In the genomic region with DNA sequence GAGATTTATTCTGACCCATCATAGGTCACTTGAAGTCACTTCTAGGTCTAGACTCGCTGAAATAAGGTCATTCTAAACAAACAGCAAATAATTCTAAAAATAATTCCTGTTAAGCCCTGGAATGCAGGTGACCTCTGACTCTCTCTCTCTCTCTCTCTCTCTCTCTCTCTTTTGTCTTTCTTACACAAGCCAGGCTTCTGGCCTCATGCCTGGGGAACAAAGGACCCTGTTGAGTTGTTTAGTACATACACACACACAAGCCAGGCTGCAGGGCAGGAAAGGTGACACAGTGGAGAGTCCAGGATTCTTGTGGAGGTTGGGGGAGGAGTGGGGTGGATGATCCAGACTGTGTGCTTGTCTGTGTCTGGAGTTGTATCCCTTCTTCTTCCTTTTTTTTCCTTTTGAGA, we compare ENCODE assay signal across 1 cellular context.
TF ChIP-seq lines count a peak whose summit lies in the region.

No MANE protein-coding gene starts in this region.

TF ChIP-seq in HepG2, 621 proteins besides CTCF, POLR2A, EP300 and RAD21 (continued from another document and continues in another):
- TF ChIP-seq, protein P1, sequence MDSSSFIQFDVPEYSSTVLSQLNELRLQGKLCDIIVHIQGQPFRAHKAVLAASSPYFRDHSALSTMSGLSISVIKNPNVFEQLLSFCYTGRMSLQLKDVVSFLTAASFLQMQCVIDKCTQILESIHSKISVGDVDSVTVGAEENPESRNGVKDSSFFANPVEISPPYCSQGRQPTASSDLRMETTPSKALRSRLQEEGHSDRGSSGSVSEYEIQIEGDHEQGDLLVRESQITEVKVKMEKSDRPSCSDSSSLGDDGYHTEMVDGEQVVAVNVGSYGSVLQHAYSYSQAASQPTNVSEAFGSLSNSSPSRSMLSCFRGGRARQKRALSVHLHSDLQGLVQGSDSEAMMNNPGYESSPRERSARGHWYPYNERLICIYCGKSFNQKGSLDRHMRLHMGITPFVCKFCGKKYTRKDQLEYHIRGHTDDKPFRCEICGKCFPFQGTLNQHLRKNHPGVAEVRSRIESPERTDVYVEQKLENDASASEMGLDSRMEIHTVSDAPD (CRISPR knock-in tag; IDR thresholded peaks at IDR 0.05) = peak; percentile 24; the same call in 1 of the 2 replicates
- peak; percentile 95 for TF ChIP-seq HMG20B (CRISPR knock-in tag; conservative IDR thresholded peaks at IDR 0.05)
- peak; percentile 100 for TF ChIP-seq NCOR1 (IDR thresholded peaks at IDR 0.05; ENCODE audit: borderline replicate concordance, low read length)
- TF ChIP-seq, protein P2, sequence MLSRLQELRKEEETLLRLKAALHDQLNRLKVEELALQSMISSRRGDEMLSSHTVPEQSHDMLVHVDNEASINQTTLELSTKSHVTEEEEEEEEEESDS (CRISPR knock-in tag; IDR thresholded peaks at IDR 0.05; ENCODE audit: borderline replicate concordance) = no peak
- TF ChIP-seq ARNTL (CRISPR knock-in tag; IDR thresholded peaks at IDR 0.05) = peak; percentile 78
- TF ChIP-seq, protein P3, sequence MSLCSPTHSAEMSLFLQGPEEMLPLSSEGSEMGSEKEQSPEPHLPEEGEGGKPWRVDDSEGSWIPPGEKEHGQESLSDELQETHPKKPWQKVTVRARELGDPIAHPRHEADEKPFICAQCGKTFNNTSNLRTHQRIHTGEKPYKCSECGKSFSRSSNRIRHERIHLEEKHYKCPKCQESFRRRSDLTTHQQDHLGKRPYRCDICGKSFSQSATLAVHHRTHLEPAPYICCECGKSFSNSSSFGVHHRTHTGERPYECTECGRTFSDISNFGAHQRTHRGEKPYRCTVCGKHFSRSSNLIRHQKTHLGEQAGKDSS (CRISPR knock-in tag; IDR thresholded peaks at IDR 0.05; ENCODE audit: borderline replicate concordance, low read depth) = peak; percentile 50; the same call in 1 of the 2 replicates
- TF ChIP-seq NBN (conservative IDR thresholded peaks at IDR 0.05) = no peak
- TF ChIP-seq ZNF329 (CRISPR knock-in tag; IDR thresholded peaks at IDR 0.05; ENCODE audit: low read depth) = no peak
- TF ChIP-seq FOXC1 (CRISPR knock-in tag; IDR thresholded peaks at IDR 0.05; ENCODE audit: borderline replicate concordance) = no peak
- TF ChIP-seq, protein P4, sequence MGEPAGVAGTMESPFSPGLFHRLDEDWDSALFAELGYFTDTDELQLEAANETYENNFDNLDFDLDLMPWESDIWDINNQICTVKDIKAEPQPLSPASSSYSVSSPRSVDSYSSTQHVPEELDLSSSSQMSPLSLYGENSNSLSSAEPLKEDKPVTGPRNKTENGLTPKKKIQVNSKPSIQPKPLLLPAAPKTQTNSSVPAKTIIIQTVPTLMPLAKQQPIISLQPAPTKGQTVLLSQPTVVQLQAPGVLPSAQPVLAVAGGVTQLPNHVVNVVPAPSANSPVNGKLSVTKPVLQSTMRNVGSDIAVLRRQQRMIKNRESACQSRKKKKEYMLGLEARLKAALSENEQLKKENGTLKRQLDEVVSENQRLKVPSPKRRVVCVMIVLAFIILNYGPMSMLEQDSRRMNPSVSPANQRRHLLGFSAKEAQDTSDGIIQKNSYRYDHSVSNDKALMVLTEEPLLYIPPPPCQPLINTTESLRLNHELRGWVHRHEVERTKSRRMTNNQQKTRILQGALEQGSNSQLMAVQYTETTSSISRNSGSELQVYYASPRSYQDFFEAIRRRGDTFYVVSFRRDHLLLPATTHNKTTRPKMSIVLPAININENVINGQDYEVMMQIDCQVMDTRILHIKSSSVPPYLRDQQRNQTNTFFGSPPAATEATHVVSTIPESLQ (CRISPR knock-in tag; conservative IDR thresholded peaks at IDR 0.05) = no peak
- no peak for TF ChIP-seq ZFP62 (CRISPR knock-in tag; IDR thresholded peaks at IDR 0.05)
- no peak for TF ChIP-seq ZNF790 (CRISPR knock-in tag; IDR thresholded peaks at IDR 0.05; ENCODE audit: borderline replicate concordance)
- TF ChIP-seq MEIS2 (CRISPR knock-in tag; IDR thresholded peaks at IDR 0.05) = 0 out of 2 replicates have a peak, but pooled peaks have one; percentile 46
- peak; percentile 95 for TF ChIP-seq SAP130 (CRISPR knock-in tag; IDR thresholded peaks at IDR 0.05; ENCODE audit: low read depth)
- peak; percentile 66; the same call in 1 of the 2 replicates for TF ChIP-seq SIX1 (CRISPR knock-in tag; IDR thresholded peaks at IDR 0.05; ENCODE audit: borderline replicate concordance)
- TF ChIP-seq, protein P5, sequence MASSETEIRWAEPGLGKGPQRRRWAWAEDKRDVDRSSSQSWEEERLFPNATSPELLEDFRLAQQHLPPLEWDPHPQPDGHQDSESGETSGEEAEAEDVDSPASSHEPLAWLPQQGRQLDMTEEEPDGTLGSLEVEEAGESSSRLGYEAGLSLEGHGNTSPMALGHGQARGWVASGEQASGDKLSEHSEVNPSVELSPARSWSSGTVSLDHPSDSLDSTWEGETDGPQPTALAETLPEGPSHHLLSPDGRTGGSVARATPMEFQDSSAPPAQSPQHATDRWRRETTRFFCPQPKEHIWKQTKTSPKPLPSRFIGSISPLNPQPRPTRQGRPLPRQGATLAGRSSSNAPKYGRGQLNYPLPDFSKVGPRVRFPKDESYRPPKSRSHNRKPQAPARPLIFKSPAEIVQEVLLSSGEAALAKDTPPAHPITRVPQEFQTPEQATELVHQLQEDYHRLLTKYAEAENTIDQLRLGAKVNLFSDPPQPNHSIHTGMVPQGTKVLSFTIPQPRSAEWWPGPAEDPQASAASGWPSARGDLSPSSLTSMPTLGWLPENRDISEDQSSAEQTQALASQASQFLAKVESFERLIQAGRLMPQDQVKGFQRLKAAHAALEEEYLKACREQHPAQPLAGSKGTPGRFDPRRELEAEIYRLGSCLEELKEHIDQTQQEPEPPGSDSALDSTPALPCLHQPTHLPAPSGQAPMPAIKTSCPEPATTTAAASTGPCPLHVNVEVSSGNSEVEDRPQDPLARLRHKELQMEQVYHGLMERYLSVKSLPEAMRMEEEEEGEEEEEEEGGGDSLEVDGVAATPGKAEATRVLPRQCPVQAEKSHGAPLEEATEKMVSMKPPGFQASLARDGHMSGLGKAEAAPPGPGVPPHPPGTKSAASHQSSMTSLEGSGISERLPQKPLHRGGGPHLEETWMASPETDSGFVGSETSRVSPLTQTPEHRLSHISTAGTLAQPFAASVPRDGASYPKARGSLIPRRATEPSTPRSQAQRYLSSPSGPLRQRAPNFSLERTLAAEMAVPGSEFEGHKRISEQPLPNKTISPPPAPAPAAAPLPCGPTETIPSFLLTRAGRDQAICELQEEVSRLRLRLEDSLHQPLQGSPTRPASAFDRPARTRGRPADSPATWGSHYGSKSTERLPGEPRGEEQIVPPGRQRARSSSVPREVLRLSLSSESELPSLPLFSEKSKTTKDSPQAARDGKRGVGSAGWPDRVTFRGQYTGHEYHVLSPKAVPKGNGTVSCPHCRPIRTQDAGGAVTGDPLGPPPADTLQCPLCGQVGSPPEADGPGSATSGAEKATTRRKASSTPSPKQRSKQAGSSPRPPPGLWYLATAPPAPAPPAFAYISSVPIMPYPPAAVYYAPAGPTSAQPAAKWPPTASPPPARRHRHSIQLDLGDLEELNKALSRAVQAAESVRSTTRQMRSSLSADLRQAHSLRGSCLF (CRISPR knock-in tag; IDR thresholded peaks at IDR 0.05; ENCODE audit: borderline replicate concordance) = no peak
- no peak for TF ChIP-seq CBX1 (IDR thresholded peaks at IDR 0.05; ENCODE audit: low read depth)
- no peak for TF ChIP-seq IRX3 (CRISPR knock-in tag; IDR thresholded peaks at IDR 0.05; ENCODE audit: borderline replicate concordance, low read depth)
- no peak for TF ChIP-seq NRL (CRISPR knock-in tag; IDR thresholded peaks at IDR 0.05; ENCODE audit: borderline replicate concordance)
- no peak for TF ChIP-seq ZNF224 (CRISPR knock-in tag; IDR thresholded peaks at IDR 0.05)
- no peak for TF ChIP-seq ZNF432 (CRISPR knock-in tag; IDR thresholded peaks at IDR 0.05; ENCODE audit: borderline replicate concordance)
- no peak for TF ChIP-seq SRY (CRISPR knock-in tag; IDR thresholded peaks at IDR 0.05)
- no peak for TF ChIP-seq ZBTB21 (CRISPR knock-in tag; IDR thresholded peaks at IDR 0.05)
- TF ChIP-seq, protein P6, sequence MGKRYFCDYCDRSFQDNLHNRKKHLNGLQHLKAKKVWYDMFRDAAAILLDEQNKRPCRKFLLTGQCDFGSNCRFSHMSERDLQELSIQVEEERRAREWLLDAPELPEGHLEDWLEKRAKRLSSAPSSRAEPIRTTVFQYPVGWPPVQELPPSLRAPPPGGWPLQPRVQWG (CRISPR knock-in tag; IDR thresholded peaks at IDR 0.05; ENCODE audit: borderline replicate concordance, low read depth) = no peak
- TF ChIP-seq ZNF629 (CRISPR knock-in tag; conservative IDR thresholded peaks at IDR 0.05) = no peak
- TF ChIP-seq PAX8 (CRISPR knock-in tag; IDR thresholded peaks at IDR 0.05; ENCODE audit: borderline replicate concordance) = no peak
- no peak for TF ChIP-seq NFYC (CRISPR knock-in tag; IDR thresholded peaks at IDR 0.05)
- no peak for TF ChIP-seq ZFYVE20 (CRISPR knock-in tag; IDR thresholded peaks at IDR 0.05; ENCODE audit: borderline replicate concordance, low read depth)
- peak; percentile 67 for TF ChIP-seq SIN3A (IDR thresholded peaks at IDR 0.05; ENCODE audit: borderline replicate concordance, low read depth, low read length)
- no peak for TF ChIP-seq MAFF (IDR thresholded peaks at IDR 0.05; ENCODE audit: low read depth, low read length)
- no peak for TF ChIP-seq NCOA1 (CRISPR knock-in tag; IDR thresholded peaks at IDR 0.05)
- no peak for TF ChIP-seq ARNT (IDR thresholded peaks at IDR 0.05)
- peak; percentile 87 for TF ChIP-seq ZNF331 (CRISPR knock-in tag; IDR thresholded peaks at IDR 0.05)
- TF ChIP-seq, protein P7, sequence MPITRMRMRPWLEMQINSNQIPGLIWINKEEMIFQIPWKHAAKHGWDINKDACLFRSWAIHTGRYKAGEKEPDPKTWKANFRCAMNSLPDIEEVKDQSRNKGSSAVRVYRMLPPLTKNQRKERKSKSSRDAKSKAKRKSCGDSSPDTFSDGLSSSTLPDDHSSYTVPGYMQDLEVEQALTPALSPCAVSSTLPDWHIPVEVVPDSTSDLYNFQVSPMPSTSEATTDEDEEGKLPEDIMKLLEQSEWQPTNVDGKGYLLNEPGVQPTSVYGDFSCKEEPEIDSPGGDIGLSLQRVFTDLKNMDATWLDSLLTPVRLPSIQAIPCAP (CRISPR knock-in tag; IDR thresholded peaks at IDR 0.05; ENCODE audit: low read depth) = no peak
- TF ChIP-seq WIZ (CRISPR knock-in tag; IDR thresholded peaks at IDR 0.05) = no peak
- no peak for TF ChIP-seq ZFP41 (CRISPR knock-in tag; IDR thresholded peaks at IDR 0.05; ENCODE audit: borderline replicate concordance)
- TF ChIP-seq GATA4 (IDR thresholded peaks at IDR 0.05; ENCODE audit: borderline replicate concordance, low read depth) = peak; percentile 52; the same call in 1 of the 2 replicates
- TF ChIP-seq HOXA5 (CRISPR knock-in tag; IDR thresholded peaks at IDR 0.05) = no peak
- TF ChIP-seq, protein P8, sequence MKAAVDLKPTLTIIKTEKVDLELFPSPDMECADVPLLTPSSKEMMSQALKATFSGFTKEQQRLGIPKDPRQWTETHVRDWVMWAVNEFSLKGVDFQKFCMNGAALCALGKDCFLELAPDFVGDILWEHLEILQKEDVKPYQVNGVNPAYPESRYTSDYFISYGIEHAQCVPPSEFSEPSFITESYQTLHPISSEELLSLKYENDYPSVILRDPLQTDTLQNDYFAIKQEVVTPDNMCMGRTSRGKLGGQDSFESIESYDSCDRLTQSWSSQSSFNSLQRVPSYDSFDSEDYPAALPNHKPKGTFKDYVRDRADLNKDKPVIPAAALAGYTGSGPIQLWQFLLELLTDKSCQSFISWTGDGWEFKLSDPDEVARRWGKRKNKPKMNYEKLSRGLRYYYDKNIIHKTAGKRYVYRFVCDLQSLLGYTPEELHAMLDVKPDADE (CRISPR knock-in tag; IDR thresholded peaks at IDR 0.05) = no peak
- TF ChIP-seq ZNF382 (CRISPR knock-in tag; IDR thresholded peaks at IDR 0.05; ENCODE audit: borderline replicate concordance) = no peak
- no peak for TF ChIP-seq KLF15 (CRISPR knock-in tag; IDR thresholded peaks at IDR 0.05; ENCODE audit: borderline replicate concordance)
- TF ChIP-seq ZNF772 (CRISPR knock-in tag; IDR thresholded peaks at IDR 0.05) = peak; percentile 43; the same call in 1 of the 2 replicates
- TF ChIP-seq TCF7 (IDR thresholded peaks at IDR 0.05; ENCODE audit: low read depth) = peak; percentile 75
- TF ChIP-seq, protein P9, sequence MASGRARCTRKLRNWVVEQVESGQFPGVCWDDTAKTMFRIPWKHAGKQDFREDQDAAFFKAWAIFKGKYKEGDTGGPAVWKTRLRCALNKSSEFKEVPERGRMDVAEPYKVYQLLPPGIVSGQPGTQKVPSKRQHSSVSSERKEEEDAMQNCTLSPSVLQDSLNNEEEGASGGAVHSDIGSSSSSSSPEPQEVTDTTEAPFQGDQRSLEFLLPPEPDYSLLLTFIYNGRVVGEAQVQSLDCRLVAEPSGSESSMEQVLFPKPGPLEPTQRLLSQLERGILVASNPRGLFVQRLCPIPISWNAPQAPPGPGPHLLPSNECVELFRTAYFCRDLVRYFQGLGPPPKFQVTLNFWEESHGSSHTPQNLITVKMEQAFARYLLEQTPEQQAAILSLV (CRISPR knock-in tag; IDR thresholded peaks at IDR 0.05; ENCODE audit: borderline replicate concordance) = no peak
- TF ChIP-seq, protein P10, sequence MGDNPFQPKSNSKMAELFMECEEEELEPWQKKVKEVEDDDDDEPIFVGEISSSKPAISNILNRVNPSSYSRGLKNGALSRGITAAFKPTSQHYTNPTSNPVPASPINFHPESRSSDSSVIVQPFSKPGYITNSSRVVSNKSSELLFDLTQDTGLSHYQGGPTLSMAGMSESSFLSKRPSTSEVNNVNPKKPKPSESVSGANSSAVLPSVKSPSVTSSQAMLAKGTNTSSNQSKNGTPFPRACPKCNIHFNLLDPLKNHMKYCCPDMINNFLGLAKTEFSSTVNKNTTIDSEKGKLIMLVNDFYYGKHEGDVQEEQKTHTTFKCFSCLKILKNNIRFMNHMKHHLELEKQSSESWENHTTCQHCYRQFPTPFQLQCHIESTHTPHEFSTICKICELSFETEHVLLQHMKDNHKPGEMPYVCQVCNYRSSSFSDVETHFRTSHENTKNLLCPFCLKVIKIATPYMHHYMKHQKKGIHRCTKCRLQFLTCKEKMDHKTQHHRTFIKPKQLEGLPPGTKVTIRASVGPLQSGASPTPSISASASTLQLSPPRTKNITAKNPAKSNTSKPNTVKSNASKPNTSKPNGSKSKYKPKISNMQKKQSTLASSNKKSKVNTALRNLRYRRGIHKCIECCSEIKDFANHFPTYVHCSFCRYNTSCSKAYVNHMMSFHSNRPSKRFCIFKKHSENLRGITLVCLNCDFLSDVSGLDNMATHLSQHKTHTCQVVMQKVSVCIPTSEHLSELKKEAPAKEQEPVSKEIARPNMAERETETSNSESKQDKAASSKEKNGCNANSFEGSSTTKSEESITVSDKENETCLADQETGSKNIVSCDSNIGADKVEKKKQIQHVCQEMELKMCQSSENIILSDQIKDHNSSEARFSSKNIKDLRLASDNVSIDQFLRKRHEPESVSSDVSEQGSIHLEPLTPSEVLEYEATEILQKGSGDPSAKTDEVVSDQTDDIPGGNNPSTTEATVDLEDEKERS (CRISPR knock-in tag; IDR thresholded peaks at IDR 0.05) = no peak
